Comparison of ENCODE assay signal across 10 cellular contexts in the genomic region with DNA sequence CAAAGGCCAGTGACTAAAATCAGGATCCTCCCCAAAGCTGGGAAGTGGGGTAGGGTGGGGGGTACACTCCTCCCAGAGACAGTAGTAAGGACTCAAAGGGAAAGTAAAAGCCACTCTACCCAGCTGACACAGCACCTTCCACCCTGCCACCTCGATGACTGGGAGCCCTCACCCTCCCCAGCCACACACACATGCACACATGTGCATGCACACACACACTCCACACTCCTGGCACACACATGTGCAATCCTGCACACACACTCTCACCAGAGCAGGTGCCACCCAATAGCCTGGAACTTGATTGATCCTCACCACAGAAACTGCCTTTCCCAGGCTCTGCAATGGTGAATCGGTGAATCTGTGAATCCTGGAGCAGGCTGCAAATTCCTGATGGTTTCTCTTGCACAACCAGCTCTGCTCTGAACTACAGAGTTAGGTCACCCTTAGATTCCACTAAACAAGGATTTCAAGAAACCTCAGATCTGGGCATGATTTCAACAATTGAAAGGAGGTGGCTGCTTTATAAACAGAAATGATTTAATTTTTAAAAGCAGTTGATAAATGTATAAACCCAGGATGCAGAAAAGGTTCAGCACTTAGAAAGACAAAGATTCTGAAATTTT. TPM values are rescaled to one million over a fixed set of nuclear protein-coding genes. Genes with fewer than 3 reads are reported as not detected.
DNase-seq lines count a peak whose midpoint lies in the region; ATAC-seq and TF ChIP-seq lines count a peak whose summit lies in the region.
"Had no signal": no experiment of that assay in that cellular context is flagged by ENCODE, and none has a peak within 500 bp of the region (broad histone marks: within the 10 kb centered on the region; RNA-seq: fewer than 3 reads in every experiment).

No MANE protein-coding gene starts in this region.

- H3K9ac ChIP-seq in subcutaneous abdominal adipose tissue (ENCODE audit: low read length in 5 of 5): no peak overlapping the region

- H3K27ac ChIP-seq in subcutaneous abdominal adipose tissue (ENCODE audit: low read depth, low read length) (no peak overlapping the region), suprapubic skin (no peak overlapping the region)

- no peak for ATAC-seq in HG03108 (IDR thresholded peaks at IDR 0.05; ENCODE audit: unreplicated experiment)

- H3K27me3 Mint-ChIP-seq in MCF 10A (ENCODE audit: insufficient read depth, unreplicated experiment): peaks cover 77% of the 10 kb centered on the region

- H3K27ac Mint-ChIP-seq in MCF 10A (ENCODE audit: low read depth, unreplicated experiment): no peak overlapping the region

- peak overlapping the region; percentile 69 for H3K4me3 Mint-ChIP-seq in MCF 10A (ENCODE audit: unreplicated experiment)

- H3K9me3 ChIP-seq in subcutaneous abdominal adipose tissue (ENCODE audit: control insufficient read depth in 5 of 5, low read length in 5 of 5): no peaks in the 10 kb centered on the region
- no peaks in the 10 kb centered on the region for H3K9me3 ChIP-seq in suprapubic skin

- H3K4me3 ChIP-seq in subcutaneous abdominal adipose tissue (ENCODE audit: low read depth in 1 of 5, low read length in 5 of 5) (peak overlapping the region; percentile 30 to 54 (median 45)), suprapubic skin (no peak overlapping the region)

- H3K36me3 ChIP-seq in subcutaneous abdominal adipose tissue (ENCODE audit: control insufficient read depth in 5 of 5, insufficient read depth in 5 of 5, low read length in 5 of 5) (peaks cover 0 to 8% (median 3%) of the 10 kb centered on the region in 5 donors), suprapubic skin (no peaks in the 10 kb centered on the region)

- TF ChIP-seq EP300 in suprapubic skin (IDR thresholded peaks at IDR 0.05): no peak

- TF ChIP-seq CTCF in MCF 10A (IDR thresholded peaks at IDR 0.05; ENCODE audit: unreplicated experiment): no peak
- no peak for TF ChIP-seq CTCF in suprapubic skin (IDR thresholded peaks at IDR 0.05)

- DNase-seq in HCEC 1CT (peak; percentile 71), MCF 10A (ENCODE audit: unreplicated experiment) (peak; percentile 50), hepatic stellate cell (ENCODE audit: low spot score) (peak; percentile 52), suprapubic skin (ENCODE audit: low spot score in 2 of 2) (no peak), NCI-H128 (lab: John Stamatoyannopoulos, UW; ENCODE audit: unreplicated experiment) (no peak)
- DNase-seq: activated CD4-positive, alpha-beta T cell treated with anti-CD3 and anti-CD28 coated beads for 4 hours; activated naive CD4-positive, alpha-beta T cell treated with Interleukin-2 at 50 U/mL for 16 hours; NCI-H524 treated with DMSO at 0.1 percent for 48 hours had no signal

- intact Hi-C loops in MCF 10A (cut with micrococcal nuclease): no loop called here

- no peaks in the 10 kb centered on the region for H3K9me3 Mint-ChIP-seq in MCF 10A (ENCODE audit: unreplicated experiment)

- 11% methylated on average over 2 of the region's 2 CpGs for WGBS in suprapubic skin

- H3K4me1 ChIP-seq in subcutaneous abdominal adipose tissue (ENCODE audit: control insufficient read depth in 5 of 5, insufficient read depth in 5 of 5, low read length in 5 of 5) (peaks cover 0 to 26% (median 15%) of the 10 kb centered on the region in 5 donors), suprapubic skin (peaks cover 23% of the 10 kb centered on the region)

- BruUV-seq in MCF 10A (replicated peaks; lab: Mats Ljungman, UMichigan): no TSS peak

- peaks cover 11% of the 10 kb centered on the region for H3K4me1 Mint-ChIP-seq in MCF 10A (ENCODE audit: insufficient read depth, unreplicated experiment)

- TF ChIP-seq POLR2A in suprapubic skin (IDR thresholded peaks at IDR 0.05): no peak

- CTCF ChIA-PET in MCF 10A (lab: Yijun Ruan, JAX): no interaction called here

- POLR2A ChIA-PET in MCF 10A (lab: Yijun Ruan, JAX): no interaction called here

- peaks cover 5% of the 10 kb centered on the region for H3K36me3 Mint-ChIP-seq in MCF 10A (ENCODE audit: insufficient read depth, unreplicated experiment)

- H3K27me3 ChIP-seq in subcutaneous abdominal adipose tissue (ENCODE audit: control insufficient read depth in 5 of 5, insufficient read depth in 4 of 5, low read length in 5 of 5) (peaks cover 3 to 16% (median 12%) of the 10 kb centered on the region in 5 donors), suprapubic skin (no peaks in the 10 kb centered on the region)

RNA-seq across cellular contexts. Expression of a gene that starts 21.5 kb away (rescaled TPM):
- total RNA-seq in MCF 10A (2022): 0.09 TPM in 1 of 2 replicates, not detected in the other
- 10 to 100 TPM in 3 of 4 donors, 1 to 10 TPM in 1; 4.8 to 20.4 (median 11.8) TPM for total RNA-seq in suprapubic skin

Comparison
In these comparisons a context has a peak if more than half of its experiments do, and no peak if none do; other contexts are left out.
1. DNase-seq: peak in HCEC 1CT (single experiment), MCF 10A (single experiment) and hepatic stellate cell (single experiment); none in suprapubic skin (0 of 2) and NCI-H128 (single experiment).